24 cellular contexts compared by ENCODE assay signal in the genomic region with DNA sequence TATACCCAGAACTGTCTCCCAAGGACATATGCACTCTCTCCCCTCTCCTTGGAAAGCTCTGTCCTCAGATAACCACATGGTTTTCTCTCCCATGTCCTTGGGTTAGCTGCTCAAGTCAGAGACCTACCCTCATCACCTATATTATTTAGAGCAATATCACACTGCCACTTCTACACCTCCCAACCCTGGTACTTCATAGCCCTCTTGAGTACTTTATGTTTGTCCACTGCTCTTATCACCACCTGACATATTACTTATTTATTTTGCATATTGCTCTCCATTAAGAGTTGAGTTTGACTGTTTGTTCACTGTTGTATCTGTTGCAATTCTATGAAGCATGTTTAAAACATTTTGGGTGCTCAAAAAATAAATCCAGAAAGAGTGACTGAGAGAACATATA.
"Had no signal": no experiment of that assay in that cellular context is flagged by ENCODE, and none has a peak within 500 bp of the region (broad histone marks: within the 10 kb centered on the region; RNA-seq: fewer than 3 reads in every experiment).

No MANE protein-coding gene starts in this region.

- H3K4me1 Mint-ChIP-seq: activated CD4-positive, alpha-beta T cell treated with anti-CD3 and anti-CD28 coated beads, Interleukin-2, amount 10 ng/mL, durations not matched to agents 7 days and 5 days; activated naive CD8-positive, alpha-beta T cell treated with anti-CD3 and anti-CD28 coated beads, Interleukin-2, amount 50 U/mL, for 24 hours had no signal

- DNase-seq: activated CD4-positive, alpha-beta memory T cell treated with anti-CD3 and anti-CD28 coated beads for 36 hours; activated CD4-positive, alpha-beta T cell treated with anti-CD3 and anti-CD28 coated beads, Interleukin-2, amount 10 ng/mL, durations not matched to agents 7 days and 5 days; activated CD4-positive, CD25-positive, alpha-beta regulatory T cell; activated CD8-positive, alpha-beta memory T cell treated with anti-CD3 and anti-CD28 coated beads for 24 hours; activated naive CD8-positive, alpha-beta T cell treated with anti-CD3 and anti-CD28 coated beads, Interleukin-2, amount 50 U/mL, for 24 hours; activated T-cell treated with anti-CD3 and anti-CD28 coated beads, Interleukin-2, amount 50 U/mL, for 48 hours; amniotic stem cell; body of pancreas; Karpas-422; MM.1S; NCI-H1105; NCI-H1436; NCI-H1694 treated with DMSO at 0.1 percent for 48 hours; NCI-H2081; NCI-H2171; NCI-H2227 treated with DMSO at 0.1 percent for 48 hours; NCI-H69; NK-92 treated with Interleukin-12 subunit alpha and Interleukin-12 subunit beta, amount 100 ng/mL, for 24 hours; RPMI8226; T-helper 1 cell had no signal

- H3K4me3 Mint-ChIP-seq: activated CD4-positive, alpha-beta memory T cell treated with anti-CD3 and anti-CD28 coated beads for 36 hours; activated CD4-positive, alpha-beta T cell treated with anti-CD3 and anti-CD28 coated beads, Interleukin-2, amount 10 ng/mL, durations not matched to agents 7 days and 5 days; activated naive CD8-positive, alpha-beta T cell treated with anti-CD3 and anti-CD28 coated beads, Interleukin-2, amount 50 U/mL, for 24 hours; central memory CD8-positive, alpha-beta T cell had no signal

- H3K36me3 Mint-ChIP-seq: activated CD4-positive, alpha-beta memory T cell treated with anti-CD3 and anti-CD28 coated beads for 36 hours; activated naive CD4-positive, alpha-beta T cell treated with anti-CD3 and anti-CD28 coated beads, Interleukin-2, amount 50 U/mL, for 72 hours had no signal

- H3K27ac Mint-ChIP-seq: activated CD4-positive, alpha-beta memory T cell treated with anti-CD3 and anti-CD28 coated beads for 36 hours; activated CD4-positive, alpha-beta T cell treated with anti-CD3 and anti-CD28 coated beads, Interleukin-2, amount 10 ng/mL, durations not matched to agents 7 days and 5 days; activated naive CD4-positive, alpha-beta T cell treated with anti-CD3 and anti-CD28 coated beads, Interleukin-2, amount 50 U/mL, for 72 hours; activated naive CD8-positive, alpha-beta T cell treated with anti-CD3 and anti-CD28 coated beads, Interleukin-2, amount 50 U/mL, for 24 hours had no signal

- H3K27me3 Mint-ChIP-seq: activated CD4-positive, alpha-beta T cell treated with anti-CD3 and anti-CD28 coated beads, Interleukin-2, amount 10 ng/mL, durations not matched to agents 7 days and 5 days; activated naive CD8-positive, alpha-beta T cell treated with anti-CD3 and anti-CD28 coated beads, Interleukin-2, amount 50 U/mL, for 24 hours; central memory CD8-positive, alpha-beta T cell had no signal

- H3K9me3 Mint-ChIP-seq: activated naive CD8-positive, alpha-beta T cell treated with anti-CD3 and anti-CD28 coated beads, Interleukin-2, amount 50 U/mL, for 24 hours; central memory CD8-positive, alpha-beta T cell had no signal

- ATAC-seq: activated naive CD4-positive, alpha-beta T cell treated with anti-CD3 and anti-CD28 coated beads, Interleukin-2, amount 50 U/mL, for 72 hours; activated naive CD8-positive, alpha-beta T cell treated with anti-CD3 and anti-CD28 coated beads, Interleukin-2, amount 50 U/mL, for 24 hours; body of pancreas; Panc1; Right ventricle myocardium inferior had no signal
